In the genomic region with DNA sequence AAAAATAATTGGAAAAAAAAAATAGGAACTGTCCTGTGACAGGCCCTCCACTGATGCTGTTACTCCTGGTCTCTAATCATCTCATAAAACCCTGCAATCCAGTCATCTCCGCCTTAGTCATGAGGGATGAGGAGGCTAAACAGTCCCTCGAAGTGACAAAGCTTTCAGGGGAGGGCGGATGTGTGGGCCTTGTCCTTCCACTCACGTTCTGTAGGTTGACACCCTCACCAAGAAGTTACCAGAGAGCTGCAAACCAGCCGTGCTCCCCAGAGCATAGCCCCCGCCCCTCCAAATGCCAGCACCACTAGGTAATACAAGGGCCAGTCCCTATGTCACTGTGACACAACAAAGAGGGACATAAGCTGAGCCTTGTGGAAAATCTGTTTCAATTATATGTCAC, we compare ENCODE assay signal across 17 cellular contexts. TPM values are rescaled to one million over a fixed set of nuclear protein-coding genes. Genes with fewer than 3 reads are reported as not detected.
DNase-seq lines count a peak whose midpoint lies in the region; ATAC-seq and TF ChIP-seq lines count a peak whose summit lies in the region.
"Had no signal": no experiment of that assay in that cellular context is flagged by ENCODE, and none has a peak within 500 bp of the region (broad histone marks: within the 10 kb centered on the region; RNA-seq: fewer than 3 reads in every experiment).

No MANE protein-coding gene starts in this region.

- H3K27ac ChIP-seq in caudate nucleus (ENCODE audit: low read depth, low read length) = peak overlapping the region; percentile 96
- H3K27ac ChIP-seq: KMS-11 had no signal

- no peaks in the 10 kb centered on the region for H3K9me3 ChIP-seq in mucosa of descending colon

- ATAC-seq in mucosa of descending colon = no peak
- ATAC-seq: SK-N-SH treated with all-trans-retinoic acid at 6 μM for 48 hours had no signal

- intact Hi-C loops in mucosa of descending colon (cut with DNase I, micrococcal nuclease) = no loop called here

- DNase-seq in M059J (ENCODE audit: low read depth) (peak; percentile 29), caudate nucleus (lab: John Stamatoyannopoulos, UW) (no peak), islet precursor cell (peak; percentile 76), superior temporal gyrus (ENCODE audit: extremely low spot score) (peak; percentile 57), NCI-H446 treated with DMSO at 0.1 percent for 48 hours (lab: John Stamatoyannopoulos, UW) (no peak), mucosa of descending colon (no peak), NCI-H774 (lab: John Stamatoyannopoulos, UW) (no peak), NCI-H226 (no peak)
- DNase-seq: NCI-H1436, NCI-H1930, NCI-H345, NCI-H526 treated with DMSO at 0.1 percent for 48 hours, OCI-M1, RPMI8226, SIG-M5 had no signal

- no peaks in the 10 kb centered on the region for H3K36me3 ChIP-seq in mucosa of descending colon (ENCODE audit: low read depth)

- H3K4me1 ChIP-seq in mucosa of descending colon (ENCODE audit: low read depth) = no peaks in the 10 kb centered on the region

- no peak for TF ChIP-seq CTCF in mucosa of descending colon (IDR thresholded peaks at IDR 0.05)

- no peak overlapping the region for H3K4me3 ChIP-seq in mucosa of descending colon

RNA-seq across cellular contexts. Expression of a gene that starts 11.9 kb away (rescaled TPM):
- 0.10 TPM in 1 of 2 replicates, not detected in the other for total RNA-seq in M059J (2014; rRNA removed; shearing (Covaris generic))
- total RNA-seq in mucosa of descending colon = 10 to 100 TPM; 48.6 to 91.8 (median 56.6) TPM

Comparison
In these comparisons a context has a peak if more than half of its experiments do, and no peak if none do; other contexts are left out.
1. DNase-seq: peak in M059J (single experiment), islet precursor cell (single experiment) and superior temporal gyrus (single experiment); none in caudate nucleus (0 of 61), NCI-H446 treated with DMSO at 0.1 percent for 48 hours (single experiment), mucosa of descending colon (0 of 3), NCI-H774 (single experiment) and NCI-H226 (single experiment).
2. RNA of a gene that starts 11.9 kb away (total RNA-seq): 48.6 to 91.8 TPM in mucosa of descending colon; 0.10 TPM in M059J; every median in the first group is over 10 times any median in the second.